ENCODE assay signal across 16 cellular contexts in genomic region chr5:14182761-14183160, GRCh38. TPM values are rescaled to one million over a fixed set of nuclear protein-coding genes. Genes with fewer than 3 reads are reported as not detected.
A peak's percentile ranks its signal among the peaks of the same experiment; 100 is the strongest.
DNase-seq lines count a peak whose midpoint lies in the region; ATAC-seq and TF ChIP-seq lines count a peak whose summit lies in the region.
"Had no signal": no experiment of that assay in that cellular context is flagged by ENCODE, and none has a peak within 500 bp of the region (broad histone marks: within the 10 kb centered on the region; RNA-seq: fewer than 3 reads in every experiment).

No MANE protein-coding gene starts in this region.

- H3K27ac Mint-ChIP-seq in chondrocyte (ENCODE audit: unreplicated experiment) = peak overlapping the region; percentile 97
- H3K27ac Mint-ChIP-seq: activated naive CD4-positive, alpha-beta T cell treated with anti-CD3 and anti-CD28 coated beads, Interleukin-2, amount 50 U/mL, for 72 hours; natural killer cell treated with Interleukin-12 subunit alpha and Interleukin-12 subunit beta and Interleukin-15 and Interleukin-18, amount 100 ng/mL, for 72 hours had no signal

- TF ChIP-seq CTCF in chondrocyte (IDR thresholded peaks at IDR 0.05) = no peak
- TF ChIP-seq CTCF in transverse colon (IDR thresholded peaks at IDR 0.05) = no peak

- H3K27ac ChIP-seq in muscle layer of duodenum (ENCODE audit: low read length) (peak overlapping the region; percentile 93), transverse colon (peak overlapping the region; percentile 76 to 85 (median 84))
- H3K27ac ChIP-seq: VCaP had no signal

- DNase-seq in NCI-H526 (lab: John Stamatoyannopoulos, UW) (peak; percentile 30 to 69), NCI-H526 treated with DMSO at 0.1 percent for 48 hours (lab: John Stamatoyannopoulos, UW) (no peak), chondrocyte (ENCODE audit: low spot score) (no peak), transverse colon (no peak)
- DNase-seq in activated CD4-positive, CD25-positive, alpha-beta regulatory T cell treated with anti-CD3 and anti-CD28 coated beads, Interleukin-2, amount 50 U/mL, for 72 hours = no peak
- DNase-seq: activated CD8-positive, alpha-beta memory T cell treated with anti-CD3 and anti-CD28 coated beads, Interleukin-2, amount 50 U/mL, for 48 hours; cortex of kidney; kidney; NCI-H1105; SIG-M5 had no signal

- no peak overlapping the region for H3K4me3 Mint-ChIP-seq in chondrocyte (ENCODE audit: unreplicated experiment)
- H3K4me3 Mint-ChIP-seq: natural killer cell treated with Interleukin-12 subunit alpha and Interleukin-12 subunit beta and Interleukin-15 and Interleukin-18, amount 100 ng/mL, for 72 hours had no signal

- H3K27me3 ChIP-seq in muscle layer of duodenum (ENCODE audit: low read depth, low read length) (no peaks in the 10 kb centered on the region), transverse colon (no peaks in the 10 kb centered on the region)

- no peaks in the 10 kb centered on the region for H3K36me3 Mint-ChIP-seq in chondrocyte (ENCODE audit: low read depth)
- H3K36me3 Mint-ChIP-seq: activated naive CD4-positive, alpha-beta T cell treated with anti-CD3 and anti-CD28 coated beads, Interleukin-2, amount 50 U/mL, for 72 hours; natural killer cell treated with Interleukin-12 subunit alpha and Interleukin-12 subunit beta and Interleukin-15 and Interleukin-18, amount 100 ng/mL, for 72 hours had no signal

- no peak for TF ChIP-seq EP300 in transverse colon (IDR thresholded peaks at IDR 0.05; ENCODE audit: low read depth)

- no peaks in the 10 kb centered on the region for H3K27me3 Mint-ChIP-seq in chondrocyte (ENCODE audit: low read depth)
- H3K27me3 Mint-ChIP-seq: natural killer cell treated with Interleukin-12 subunit alpha and Interleukin-12 subunit beta and Interleukin-15 and Interleukin-18, amount 100 ng/mL, for 72 hours had no signal

- in situ Hi-C loops in transverse colon (cut with MboI; ENCODE audit: low pct_ligation_motif_present in 1 of 4, low pct_unique_long_range_greater_than_20kb in 1 of 4, low sequenced_read_pairs in 3 of 4) = no loop called here

- H3K9me3 Mint-ChIP-seq in chondrocyte (ENCODE audit: low read depth) = no peaks in the 10 kb centered on the region
- H3K9me3 Mint-ChIP-seq: activated naive CD4-positive, alpha-beta T cell treated with anti-CD3 and anti-CD28 coated beads, Interleukin-2, amount 50 U/mL, for 72 hours; natural killer cell treated with Interleukin-12 subunit alpha and Interleukin-12 subunit beta and Interleukin-15 and Interleukin-18, amount 100 ng/mL, for 72 hours had no signal

- H3K4me1 Mint-ChIP-seq in chondrocyte (ENCODE audit: low read depth) = peaks cover 97% of the 10 kb centered on the region

- H3K9me3 ChIP-seq in muscle layer of duodenum (ENCODE audit: control insufficient read depth in 1 of 2, low read length in 2 of 2) = no peaks in the 10 kb centered on the region
- H3K9me3 ChIP-seq in transverse colon = no peaks in the 10 kb centered on the region

- no peak for TF ChIP-seq POLR2A in transverse colon (IDR thresholded peaks at IDR 0.05)

- intact Hi-C loops in transverse colon (cut with DNase I; ENCODE audit: low total_unique reads) = no loop called here

- H3K4me1 ChIP-seq in muscle layer of duodenum (ENCODE audit: control insufficient read depth in 1 of 2, insufficient read depth in 2 of 2, low read length in 2 of 2) (peaks cover 13 to 23% of the 10 kb centered on the region in 2 donors), transverse colon (peaks cover 23 to 86% (median 57%) of the 10 kb centered on the region in 4 donors)

- H3K4me3 ChIP-seq in muscle layer of duodenum (ENCODE audit: low read depth in 1 of 2, low read length in 2 of 2) (peak overlapping the region in 1 of 2 donors; percentile 26), transverse colon (no peak overlapping the region)

- no peak for ATAC-seq in GM21447 (IDR thresholded peaks at IDR 0.05; ENCODE audit: unreplicated experiment)
- no peak for ATAC-seq in HG02938 (IDR thresholded peaks at IDR 0.05; ENCODE audit: unreplicated experiment)
- ATAC-seq: activated naive CD4-positive, alpha-beta T cell treated with anti-CD3 and anti-CD28 coated beads, Interleukin-2, amount 50 U/mL, for 72 hours; natural killer cell treated with Interleukin-12 subunit alpha and Interleukin-12 subunit beta and Interleukin-15 and Interleukin-18, amount 100 ng/mL, for 72 hours had no signal

- WGBS in transverse colon (ENCODE audit: low coverage in 1 of 2), 2 donors = 91% methylated on average over 5 of the region's 5 CpGs; no CpG with 5 or more reads in 1 of the 2 donors

- H3K36me3 ChIP-seq in muscle layer of duodenum (ENCODE audit: control insufficient read depth in 1 of 2, insufficient read depth in 2 of 2, low read length in 2 of 2) (peaks cover 0 to 11% of the 10 kb centered on the region in 2 donors), transverse colon (no peaks in the 10 kb centered on the region)

RNA-seq across cellular contexts. Expression of gene TRIO, which starts 39.6 kb away (rescaled TPM):
- total RNA-seq in chondrocyte = 200 to 271 TPM (median 217 TPM) in 3 replicates
- 100 to 1,000 TPM; 186 to 388 (median 285) TPM for total RNA-seq in transverse colon

Comparison
In these comparisons a context has a peak if more than half of its experiments do, and no peak if none do; other contexts are left out.
1. DNase-seq: peak in NCI-H526 (2 of 2); none in NCI-H526 treated with DMSO at 0.1 percent for 48 hours (single experiment), chondrocyte (single experiment), transverse colon (single experiment) and activated CD4-positive, CD25-positive, alpha-beta regulatory T cell treated with anti-CD3 and anti-CD28 coated beads, Interleukin-2, amount 50 U/mL, for 72 hours (single experiment).